ENCODE assay signal across 1 cellular context in the genomic region with DNA sequence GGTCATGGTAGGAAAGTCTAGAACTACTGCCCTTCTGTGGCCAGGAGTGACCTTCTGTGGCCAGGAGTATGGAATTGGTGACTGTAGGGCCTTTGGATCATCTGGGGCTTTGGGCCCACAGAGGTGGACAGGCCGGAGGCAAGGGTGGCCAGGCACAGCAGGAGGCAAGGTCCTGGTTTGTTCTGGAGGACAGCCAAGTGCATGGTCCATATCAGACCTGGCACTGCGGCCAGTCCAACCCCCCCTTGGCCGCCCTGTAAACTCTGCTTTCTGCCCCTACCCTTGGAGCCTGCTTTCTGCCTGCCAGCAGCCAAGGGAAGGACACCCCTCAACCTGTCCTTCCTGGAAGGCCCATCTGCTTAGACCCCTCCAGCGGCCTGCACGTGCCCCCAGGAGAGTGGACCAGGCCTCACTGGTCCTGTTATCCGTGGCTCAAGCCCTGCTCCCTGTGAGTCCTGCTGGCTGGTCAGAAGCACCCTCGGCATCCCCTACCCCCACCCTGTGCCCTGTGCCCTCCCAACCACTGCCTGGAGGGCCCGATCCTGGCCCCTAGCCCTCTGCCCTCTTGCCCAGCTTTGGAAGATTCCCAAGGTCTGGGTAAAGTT.
TF ChIP-seq lines count a peak whose summit lies in the region.

No MANE protein-coding gene starts in this region.

TF ChIP-seq in HepG2, 621 proteins besides CTCF, POLR2A, EP300 and RAD21 (continues in another document):
- TF ChIP-seq KDM4B (CRISPR knock-in tag; IDR thresholded peaks at IDR 0.05) = 0 out of 2 replicates have a peak, but pooled peaks have one; percentile 16
- no peak for TF ChIP-seq ZNF446 (CRISPR knock-in tag; IDR thresholded peaks at IDR 0.05)
- TF ChIP-seq ZBTB37 (CRISPR knock-in tag; IDR thresholded peaks at IDR 0.05) = peak; percentile 90
- 0 out of 2 replicates have a peak, but pooled peaks have one; percentile 44 for TF ChIP-seq ZBTB39 (CRISPR knock-in tag; IDR thresholded peaks at IDR 0.05)
- no peak for TF ChIP-seq HNRNPUL1 (IDR thresholded peaks at IDR 0.05; ENCODE audit: low read depth, low read length)
- TF ChIP-seq, protein P1, sequence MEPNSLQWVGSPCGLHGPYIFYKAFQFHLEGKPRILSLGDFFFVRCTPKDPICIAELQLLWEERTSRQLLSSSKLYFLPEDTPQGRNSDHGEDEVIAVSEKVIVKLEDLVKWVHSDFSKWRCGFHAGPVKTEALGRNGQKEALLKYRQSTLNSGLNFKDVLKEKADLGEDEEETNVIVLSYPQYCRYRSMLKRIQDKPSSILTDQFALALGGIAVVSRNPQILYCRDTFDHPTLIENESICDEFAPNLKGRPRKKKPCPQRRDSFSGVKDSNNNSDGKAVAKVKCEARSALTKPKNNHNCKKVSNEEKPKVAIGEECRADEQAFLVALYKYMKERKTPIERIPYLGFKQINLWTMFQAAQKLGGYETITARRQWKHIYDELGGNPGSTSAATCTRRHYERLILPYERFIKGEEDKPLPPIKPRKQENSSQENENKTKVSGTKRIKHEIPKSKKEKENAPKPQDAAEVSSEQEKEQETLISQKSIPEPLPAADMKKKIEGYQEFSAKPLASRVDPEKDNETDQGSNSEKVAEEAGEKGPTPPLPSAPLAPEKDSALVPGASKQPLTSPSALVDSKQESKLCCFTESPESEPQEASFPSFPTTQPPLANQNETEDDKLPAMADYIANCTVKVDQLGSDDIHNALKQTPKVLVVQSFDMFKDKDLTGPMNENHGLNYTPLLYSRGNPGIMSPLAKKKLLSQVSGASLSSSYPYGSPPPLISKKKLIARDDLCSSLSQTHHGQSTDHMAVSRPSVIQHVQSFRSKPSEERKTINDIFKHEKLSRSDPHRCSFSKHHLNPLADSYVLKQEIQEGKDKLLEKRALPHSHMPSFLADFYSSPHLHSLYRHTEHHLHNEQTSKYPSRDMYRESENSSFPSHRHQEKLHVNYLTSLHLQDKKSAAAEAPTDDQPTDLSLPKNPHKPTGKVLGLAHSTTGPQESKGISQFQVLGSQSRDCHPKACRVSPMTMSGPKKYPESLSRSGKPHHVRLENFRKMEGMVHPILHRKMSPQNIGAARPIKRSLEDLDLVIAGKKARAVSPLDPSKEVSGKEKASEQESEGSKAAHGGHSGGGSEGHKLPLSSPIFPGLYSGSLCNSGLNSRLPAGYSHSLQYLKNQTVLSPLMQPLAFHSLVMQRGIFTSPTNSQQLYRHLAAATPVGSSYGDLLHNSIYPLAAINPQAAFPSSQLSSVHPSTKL (CRISPR knock-in tag; IDR thresholded peaks at IDR 0.05) = peak; percentile 33; the same call in 1 of the 2 replicates
- peak; percentile 13; the same call in 1 of the 2 replicates for TF ChIP-seq FOXA3 (CRISPR knock-in tag; IDR thresholded peaks at IDR 0.05)
- TF ChIP-seq ZNF430 (CRISPR knock-in tag; IDR thresholded peaks at IDR 0.05) = peak; percentile 50; the same call in 1 of the 2 replicates
- TF ChIP-seq ZNF768 (CRISPR knock-in tag; IDR thresholded peaks at IDR 0.05) = peak; percentile 46; the same call in 1 of the 2 replicates
- no peak for TF ChIP-seq ZNF790 (CRISPR knock-in tag; IDR thresholded peaks at IDR 0.05; ENCODE audit: borderline replicate concordance)
- no peak for TF ChIP-seq ZSCAN30 (CRISPR knock-in tag; IDR thresholded peaks at IDR 0.05)
- peak; percentile 58; the same call in 1 of the 2 replicates for TF ChIP-seq ARID4A (CRISPR knock-in tag; IDR thresholded peaks at IDR 0.05; ENCODE audit: borderline replicate concordance)
- TF ChIP-seq ZBTB7A (CRISPR knock-in tag; IDR thresholded peaks at IDR 0.05) = peak; percentile 66; the same call in 1 of the 2 replicates
- TF ChIP-seq MEIS1 (CRISPR knock-in tag; IDR thresholded peaks at IDR 0.05; ENCODE audit: borderline replicate concordance) = 0 out of 2 replicates have a peak, but pooled peaks have one; percentile 29
- peak; percentile 97 for TF ChIP-seq HNRNPL (IDR thresholded peaks at IDR 0.05; ENCODE audit: low read depth, low read length)
- peak; percentile 74; the same call in 1 of the 2 replicates for TF ChIP-seq MYC (CRISPR knock-in tag; IDR thresholded peaks at IDR 0.05; ENCODE audit: borderline replicate concordance)
- TF ChIP-seq DMAP1 (CRISPR knock-in tag; IDR thresholded peaks at IDR 0.05) = no peak
- TF ChIP-seq, protein P2, sequence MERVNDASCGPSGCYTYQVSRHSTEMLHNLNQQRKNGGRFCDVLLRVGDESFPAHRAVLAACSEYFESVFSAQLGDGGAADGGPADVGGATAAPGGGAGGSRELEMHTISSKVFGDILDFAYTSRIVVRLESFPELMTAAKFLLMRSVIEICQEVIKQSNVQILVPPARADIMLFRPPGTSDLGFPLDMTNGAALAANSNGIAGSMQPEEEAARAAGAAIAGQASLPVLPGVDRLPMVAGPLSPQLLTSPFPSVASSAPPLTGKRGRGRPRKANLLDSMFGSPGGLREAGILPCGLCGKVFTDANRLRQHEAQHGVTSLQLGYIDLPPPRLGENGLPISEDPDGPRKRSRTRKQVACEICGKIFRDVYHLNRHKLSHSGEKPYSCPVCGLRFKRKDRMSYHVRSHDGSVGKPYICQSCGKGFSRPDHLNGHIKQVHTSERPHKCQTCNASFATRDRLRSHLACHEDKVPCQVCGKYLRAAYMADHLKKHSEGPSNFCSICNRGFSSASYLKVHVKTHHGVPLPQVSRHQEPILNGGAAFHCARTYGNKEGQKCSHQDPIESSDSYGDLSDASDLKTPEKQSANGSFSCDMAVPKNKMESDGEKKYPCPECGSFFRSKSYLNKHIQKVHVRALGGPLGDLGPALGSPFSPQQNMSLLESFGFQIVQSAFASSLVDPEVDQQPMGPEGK (CRISPR knock-in tag; IDR thresholded peaks at IDR 0.05) = peak; percentile 89
- TF ChIP-seq ZFP36L2 (CRISPR knock-in tag; IDR thresholded peaks at IDR 0.05) = no peak
- TF ChIP-seq ZNF350 (CRISPR knock-in tag; IDR thresholded peaks at IDR 0.05; ENCODE audit: borderline replicate concordance, low read depth) = 0 out of 2 replicates have a peak, but pooled peaks have one; percentile 41
- TF ChIP-seq ARHGAP35 (CRISPR knock-in tag; IDR thresholded peaks at IDR 0.05; ENCODE audit: borderline replicate concordance) = no peak
- no peak for TF ChIP-seq ZNF549 (CRISPR knock-in tag; IDR thresholded peaks at IDR 0.05)
- no peak for TF ChIP-seq ZFAT (CRISPR knock-in tag; conservative IDR thresholded peaks at IDR 0.05)
- 0 out of 2 replicates have a peak, but pooled peaks have one; percentile 45 for TF ChIP-seq ZFP91 (CRISPR knock-in tag; IDR thresholded peaks at IDR 0.05; ENCODE audit: borderline replicate concordance)
- TF ChIP-seq, protein P3, sequence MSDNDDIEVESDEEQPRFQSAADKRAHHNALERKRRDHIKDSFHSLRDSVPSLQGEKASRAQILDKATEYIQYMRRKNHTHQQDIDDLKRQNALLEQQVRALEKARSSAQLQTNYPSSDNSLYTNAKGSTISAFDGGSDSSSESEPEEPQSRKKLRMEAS (IDR thresholded peaks at IDR 0.05) = peak; percentile 36; the same call in 1 of the 2 replicates
- 0 out of 2 replicates have a peak, but pooled peaks have one; percentile 35 for TF ChIP-seq YEATS2 (CRISPR knock-in tag; IDR thresholded peaks at IDR 0.05; ENCODE audit: borderline replicate concordance)
- TF ChIP-seq ZNF367 (CRISPR knock-in tag; IDR thresholded peaks at IDR 0.05; ENCODE audit: borderline replicate concordance) = no peak
- TF ChIP-seq SOX6 (IDR thresholded peaks at IDR 0.05) = no peak
- TF ChIP-seq SOX6 (CRISPR knock-in tag; IDR thresholded peaks at IDR 0.05) = peak; percentile 56
- TF ChIP-seq, protein P4, sequence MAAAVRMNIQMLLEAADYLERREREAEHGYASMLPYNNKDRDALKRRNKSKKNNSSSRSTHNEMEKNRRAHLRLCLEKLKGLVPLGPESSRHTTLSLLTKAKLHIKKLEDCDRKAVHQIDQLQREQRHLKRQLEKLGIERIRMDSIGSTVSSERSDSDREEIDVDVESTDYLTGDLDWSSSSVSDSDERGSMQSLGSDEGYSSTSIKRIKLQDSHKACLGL (CRISPR knock-in tag; IDR thresholded peaks at IDR 0.05) = peak; percentile 49; the same call in 1 of the 2 replicates
- TF ChIP-seq PRDM10 (CRISPR knock-in tag; IDR thresholded peaks at IDR 0.05; ENCODE audit: low read depth) = 0 out of 2 replicates have a peak, but pooled peaks have one; percentile 19
- TF ChIP-seq ZMYM3 (CRISPR knock-in tag; IDR thresholded peaks at IDR 0.05) = peak; percentile 38; the same call in 1 of the 2 replicates
- no peak for TF ChIP-seq NFATC3 (CRISPR knock-in tag; IDR thresholded peaks at IDR 0.05)
- 0 out of 2 replicates have a peak, but pooled peaks have one; percentile 12 for TF ChIP-seq AHR (CRISPR knock-in tag; IDR thresholded peaks at IDR 0.05)
